8 cellular contexts compared by ENCODE assay signal in genomic region chr12:53624453-53624852, GRCh38. TPM values are rescaled to one million over a fixed set of nuclear protein-coding genes. Genes with fewer than 3 reads are reported as not detected.
A peak's percentile ranks its signal among the peaks of the same experiment; 100 is the strongest.
DNase-seq lines count a peak whose midpoint lies in the region; ATAC-seq and TF ChIP-seq lines count a peak whose summit lies in the region.

No MANE protein-coding gene starts in this region.

- no peak for TF ChIP-seq CTCF in kidney epithelial cell (IDR thresholded peaks at IDR 0.05; ENCODE audit: insufficient read depth, low read length, poor library complexity, severe bottlenecking)
- TF ChIP-seq CTCF in suprapubic skin (IDR thresholded peaks at IDR 0.05): no peak

- no peak for TF ChIP-seq EP300 in suprapubic skin (IDR thresholded peaks at IDR 0.05)

- no peaks in the 10 kb centered on the region for H3K9me3 Mint-ChIP-seq in T-helper 1 cell treated with Interleukin-12 subunit alpha and Interleukin-12 subunit beta and Interleukin-4 antibody, amounts not matched to agents 30 μg/mL and 1 μg/mL, for 36 hours
- H3K9me3 Mint-ChIP-seq in activated naive CD8-positive, alpha-beta T cell treated with anti-CD3 and anti-CD28 coated beads, Interleukin-2, amount 10 ng/mL, durations not matched to agents 7 days and 5 days: no peaks in the 10 kb centered on the region

- no peak for DNase-seq in T-helper 1 cell
- no peak for DNase-seq in activated naive CD8-positive, alpha-beta T cell treated with anti-CD3 and anti-CD28 coated beads, Interleukin-2, amount 10 ng/mL, durations not matched to agents 7 days and 5 days
- DNase-seq in kidney epithelial cell (ENCODE audit: low read depth): no peak
- no peak for DNase-seq in suprapubic skin (ENCODE audit: low spot score in 2 of 2)
- DNase-seq in sciatic nerve (ENCODE audit: low spot score): no peak
- no peak for DNase-seq in NCI-H128 (lab: John Stamatoyannopoulos, UW; ENCODE audit: unreplicated experiment)

- peaks cover 38% of the 10 kb centered on the region for H3K4me1 ChIP-seq in suprapubic skin

- ATAC-seq in activated naive CD8-positive, alpha-beta T cell treated with anti-CD3 and anti-CD28 coated beads, Interleukin-2, amount 10 ng/mL, durations not matched to agents 7 days and 5 days (ENCODE audit: low read depth): no peak
- ATAC-seq in sciatic nerve (no peak), GM19351 (IDR thresholded peaks at IDR 0.05; ENCODE audit: unreplicated experiment) (no peak)

- TF ChIP-seq POLR2A in suprapubic skin (IDR thresholded peaks at IDR 0.05): no peak

- H3K27me3 Mint-ChIP-seq in T-helper 1 cell treated with Interleukin-12 subunit alpha and Interleukin-12 subunit beta and Interleukin-4 antibody, amounts not matched to agents 30 μg/mL and 1 μg/mL, for 36 hours (ENCODE audit: low read depth): no peaks in the 10 kb centered on the region
- H3K27me3 Mint-ChIP-seq in activated naive CD8-positive, alpha-beta T cell treated with anti-CD3 and anti-CD28 coated beads, Interleukin-2, amount 10 ng/mL, durations not matched to agents 7 days and 5 days: no peaks in the 10 kb centered on the region

- H3K9me3 ChIP-seq in suprapubic skin: no peaks in the 10 kb centered on the region

- H3K36me3 ChIP-seq in kidney epithelial cell (ENCODE audit: control insufficient read depth, insufficient read depth, low read length): no peaks in the 10 kb centered on the region
- H3K36me3 ChIP-seq in suprapubic skin: no peaks in the 10 kb centered on the region

- intact Hi-C loops in sciatic nerve (cut with DNase I): no loop called here

- peaks cover 32% of the 10 kb centered on the region for H3K4me1 Mint-ChIP-seq in T-helper 1 cell treated with Interleukin-12 subunit alpha and Interleukin-12 subunit beta and Interleukin-4 antibody, amounts not matched to agents 30 μg/mL and 1 μg/mL, for 36 hours (ENCODE audit: low read depth)
- H3K4me1 Mint-ChIP-seq in activated naive CD8-positive, alpha-beta T cell treated with anti-CD3 and anti-CD28 coated beads, Interleukin-2, amount 10 ng/mL, durations not matched to agents 7 days and 5 days: peaks cover 20% of the 10 kb centered on the region

- POLR2A ChIA-PET in activated naive CD8-positive, alpha-beta T cell treated with anti-CD3 and anti-CD28 coated beads, Interleukin-2, amount 10 ng/mL, durations not matched to agents 7 days and 5 days (lab: Charles Lee): interaction anchor here (1.7 to 1.8 kb wide), 2 partner anchors 51 to 81 kb away, joined by 4 to 6 read pairs; partner anchors contain the start of gene ATP5MC2

- H3K27me3 ChIP-seq in kidney epithelial cell (ENCODE audit: control insufficient read depth, insufficient read depth, low read length): no peaks in the 10 kb centered on the region
- no peaks in the 10 kb centered on the region for H3K27me3 ChIP-seq in suprapubic skin

- H3K36me3 Mint-ChIP-seq in T-helper 1 cell treated with Interleukin-12 subunit alpha and Interleukin-12 subunit beta and Interleukin-4 antibody, amounts not matched to agents 30 μg/mL and 1 μg/mL, for 36 hours (ENCODE audit: low read depth): peaks cover 3% of the 10 kb centered on the region
- H3K36me3 Mint-ChIP-seq in activated naive CD8-positive, alpha-beta T cell treated with anti-CD3 and anti-CD28 coated beads, Interleukin-2, amount 10 ng/mL, durations not matched to agents 7 days and 5 days: peaks cover 3% of the 10 kb centered on the region

- WGBS in suprapubic skin: 17% methylated on average over 2 of the region's 2 CpGs

- peak overlapping the region; percentile 94 for H3K27ac ChIP-seq in suprapubic skin

- H3K27ac Mint-ChIP-seq in T-helper 1 cell treated with Interleukin-12 subunit alpha and Interleukin-12 subunit beta and Interleukin-4 antibody, amounts not matched to agents 30 μg/mL and 1 μg/mL, for 36 hours: no peak overlapping the region
- no peak overlapping the region for H3K27ac Mint-ChIP-seq in activated naive CD8-positive, alpha-beta T cell treated with anti-CD3 and anti-CD28 coated beads, Interleukin-2, amount 10 ng/mL, durations not matched to agents 7 days and 5 days

- H3K4me3 Mint-ChIP-seq in T-helper 1 cell treated with Interleukin-12 subunit alpha and Interleukin-12 subunit beta and Interleukin-4 antibody, amounts not matched to agents 30 μg/mL and 1 μg/mL, for 36 hours: peak overlapping the region; percentile 100
- H3K4me3 Mint-ChIP-seq in activated naive CD8-positive, alpha-beta T cell treated with anti-CD3 and anti-CD28 coated beads, Interleukin-2, amount 10 ng/mL, durations not matched to agents 7 days and 5 days: peak overlapping the region; percentile 96

- H3K4me3 ChIP-seq in kidney epithelial cell (ENCODE audit: low read depth, low read length): peak overlapping the region; percentile 52
- H3K4me3 ChIP-seq in suprapubic skin: peak overlapping the region; percentile 63

RNA-seq across cellular contexts. Expression of gene ATF7, which starts 1.7 kb away (rescaled TPM):
- 10 to 100 TPM; 30.2 to 33.5 TPM for total RNA-seq in activated naive CD8-positive, alpha-beta T cell treated with anti-CD3 and anti-CD28 coated beads, Interleukin-2, amount 10 ng/mL, durations not matched to agents 7 days and 5 days
- total RNA-seq in kidney epithelial cell (14.2 and 26.6 TPM in 2 replicates), suprapubic skin (10 to 100 TPM; 26.7 to 60.7 (median 40.5) TPM), sciatic nerve (62.5 TPM)

RNA-seq across cellular contexts. Expression of gene ATP5MC2, which starts 51.4 kb away (rescaled TPM):
- total RNA-seq in activated naive CD8-positive, alpha-beta T cell treated with anti-CD3 and anti-CD28 coated beads, Interleukin-2, amount 10 ng/mL, durations not matched to agents 7 days and 5 days: 100 to 1,000 TPM; 226 to 241 TPM
- 235 and 299 TPM in 2 replicates for total RNA-seq in kidney epithelial cell
- 100 to 1,000 TPM; 232 to 381 (median 315) TPM for total RNA-seq in suprapubic skin
- total RNA-seq in sciatic nerve: 148 TPM
